ENCODE assay signal across 8 cellular contexts in the genomic region with DNA sequence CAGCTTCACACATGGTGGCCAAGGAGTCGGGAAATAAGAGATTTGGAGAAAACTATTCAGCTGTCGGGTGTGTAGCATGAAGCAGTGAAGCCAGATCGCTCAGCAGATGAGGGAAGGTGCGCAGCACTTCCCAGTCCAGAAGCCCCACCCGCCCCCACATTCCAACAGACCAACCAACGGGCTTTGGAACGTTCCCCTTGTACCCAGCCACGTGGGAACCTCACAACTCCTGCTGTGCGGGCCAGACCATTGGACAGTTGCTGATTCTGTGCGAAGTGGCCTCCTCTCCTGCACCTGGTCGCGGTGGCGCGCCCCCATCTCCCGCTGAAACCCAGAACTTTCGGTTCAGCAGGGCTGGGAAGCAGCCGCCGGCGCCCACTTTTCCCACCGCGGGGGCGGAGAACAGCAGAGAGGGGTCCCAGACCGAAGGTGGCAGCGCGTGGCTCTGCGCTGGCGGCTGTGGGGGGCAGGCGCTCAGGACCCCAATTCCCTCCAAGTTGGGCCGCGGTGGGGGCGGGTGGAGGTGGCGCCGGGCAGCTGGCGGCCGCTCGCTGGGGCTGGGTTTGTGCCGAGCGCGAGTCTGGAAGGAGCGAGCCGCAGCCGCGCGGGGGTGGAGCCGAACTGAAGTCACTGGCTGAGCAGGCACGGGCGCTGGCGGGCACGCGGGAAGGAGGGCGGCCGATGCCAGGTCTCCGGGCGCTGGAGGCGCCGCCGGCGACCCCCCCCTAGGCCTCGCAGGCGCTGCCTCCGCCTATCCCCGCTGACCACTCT.
A peak's percentile ranks its signal among the peaks of the same experiment; 100 is the strongest.
DNase-seq lines count a peak whose midpoint lies in the region; ATAC-seq and TF ChIP-seq lines count a peak whose summit lies in the region.

No MANE protein-coding gene starts in this region.

- peak overlapping the region; percentile 61 for H3K4me3 Mint-ChIP-seq in endodermal cell

- H3K4me1 ChIP-seq in endodermal cell (ENCODE audit: control insufficient read depth, insufficient read depth, low read length), result no peaks in the 10 kb centered on the region
- H3K4me1 ChIP-seq in suprapubic skin, result peaks cover 10% of the 10 kb centered on the region

- peak overlapping the region; percentile 56 for H3K4me3 ChIP-seq in endodermal cell (ENCODE audit: low read length)
- peak overlapping the region; percentile 18 for H3K4me3 ChIP-seq in lower leg skin (ENCODE audit: low read depth, poor library complexity, severe bottlenecking)
- H3K4me3 ChIP-seq in suprapubic skin, result peak overlapping the region; percentile 57

- H3K36me3 ChIP-seq in endodermal cell (ENCODE audit: control insufficient read depth, insufficient read depth, low read length), result no peaks in the 10 kb centered on the region
- no peaks in the 10 kb centered on the region for H3K36me3 ChIP-seq in suprapubic skin

- H3K36me3 Mint-ChIP-seq in endodermal cell (ENCODE audit: low read depth), result no peaks in the 10 kb centered on the region

- DNase-seq in HPDE6-E6E7 (ENCODE audit: extremely low spot score) (peak; percentile 15), endodermal cell (peak; percentile 83), lower leg skin (ENCODE audit: low spot score in 2 of 2) (peak; percentile 15 to 87), suprapubic skin (ENCODE audit: low spot score in 2 of 2) (peak; percentile 69 to 78), NCI-H748 treated with DMSO at 0.1 percent for 48 hours (lab: John Stamatoyannopoulos, UW) (no peak)
- DNase-seq in stimulated activated CD4-positive, alpha-beta T cell treated with anti-CD3 and anti-CD28 coated beads, Interleukin-2, amount 100 ng/mL, for 48 hours, result no peak
- no peak for DNase-seq in stimulated activated CD4-positive, alpha-beta T cell treated with anti-CD3 and anti-CD28 coated beads, Interleukin-4, amount 100 ng/mL, for 24 hours

- no peak overlapping the region for H3K27ac ChIP-seq in endodermal cell (ENCODE audit: low read depth, low read length)
- no peak overlapping the region for H3K27ac ChIP-seq in suprapubic skin

- intact Hi-C loops in lower leg skin (cut with DNase I; ENCODE audit: low total_unique reads), result no loop called here

- H3K27ac Mint-ChIP-seq in endodermal cell, result no peak overlapping the region

- TF ChIP-seq POLR2A in lower leg skin (IDR thresholded peaks at IDR 0.05), result no peak
- no peak for TF ChIP-seq POLR2A in suprapubic skin (IDR thresholded peaks at IDR 0.05)

- H3K27me3 Mint-ChIP-seq in endodermal cell (ENCODE audit: insufficient read depth), result peaks cover 51% of the 10 kb centered on the region

- peaks cover 17% of the 10 kb centered on the region for H3K9me3 ChIP-seq in endodermal cell (ENCODE audit: control insufficient read depth, low read length)
- H3K9me3 ChIP-seq in suprapubic skin, result no peaks in the 10 kb centered on the region

- 9 to 33% methylated on average over 26 to 62 of the region's 62 CpGs for WGBS in endodermal cell (ENCODE audit: insufficient coverage in 1 of 2, insufficient read length in 1 of 2), 2 experiments
- 7 to 11% methylated on average over 29 to 34 of the region's 62 CpGs for WGBS in lower leg skin, 2 donors
- WGBS in suprapubic skin, result 19% methylated on average over 12 of the region's 62 CpGs

- no peak for TF ChIP-seq EP300 in suprapubic skin (IDR thresholded peaks at IDR 0.05)

- peaks cover 12% of the 10 kb centered on the region for H3K9me3 Mint-ChIP-seq in endodermal cell

- TF ChIP-seq CTCF in endodermal cell (conservative IDR thresholded peaks at IDR 0.05) (no peak), lower leg skin (IDR thresholded peaks at IDR 0.05) (no peak), suprapubic skin (IDR thresholded peaks at IDR 0.05) (no peak)

- H3K27me3 ChIP-seq in endodermal cell (ENCODE audit: control insufficient read depth, insufficient read depth, low read length, poor library complexity, severe bottlenecking), result peaks cover 44% of the 10 kb centered on the region
- peaks cover 10% of the 10 kb centered on the region for H3K27me3 ChIP-seq in suprapubic skin

- no peak overlapping the region for H3K9ac ChIP-seq in endodermal cell (ENCODE audit: extremely low read depth, low read length, poor library complexity, severe bottlenecking)

- ATAC-seq in HG03095 (IDR thresholded peaks at IDR 0.05; ENCODE audit: unreplicated experiment), result no peak

- H3K4me1 Mint-ChIP-seq in endodermal cell, result no peaks in the 10 kb centered on the region

Comparison
In these comparisons a context has a peak if more than half of its experiments do, and no peak if none do; other contexts are left out.
1. DNase-seq: peak in HPDE6-E6E7 (single experiment), endodermal cell (single experiment), lower leg skin (2 of 2) and suprapubic skin (2 of 2); none in stimulated activated CD4-positive, alpha-beta T cell treated with anti-CD3 and anti-CD28 coated beads, Interleukin-2, amount 100 ng/mL, for 48 hours (0 of 2), NCI-H748 treated with DMSO at 0.1 percent for 48 hours (single experiment) and stimulated activated CD4-positive, alpha-beta T cell treated with anti-CD3 and anti-CD28 coated beads, Interleukin-4, amount 100 ng/mL, for 24 hours (single experiment).
2. Peak in every context shown above with its lines, with median percentiles within 50 percentile points of each other: H3K4me3 ChIP-seq.